28 cellular contexts compared by ENCODE assay signal in the genomic region with DNA sequence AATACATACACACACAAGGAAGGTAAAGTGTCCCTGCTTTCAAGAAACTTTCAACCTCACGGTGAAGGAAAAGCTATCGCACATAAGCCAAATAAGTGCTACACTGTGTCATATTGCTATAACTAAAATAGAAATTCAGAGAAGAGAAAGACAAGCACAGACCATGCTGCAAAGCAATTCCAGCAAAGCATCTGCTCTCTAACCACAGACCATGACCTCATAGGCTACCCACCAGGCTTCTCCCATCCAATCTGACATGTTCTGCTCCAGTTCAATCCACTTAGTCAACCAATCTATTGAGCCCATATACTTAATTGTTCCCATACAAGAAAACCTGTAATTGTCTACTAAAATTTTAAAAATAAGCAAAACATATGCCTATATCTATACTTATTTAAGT.
"Had no signal": no experiment of that assay in that cellular context is flagged by ENCODE, and none has a peak within 500 bp of the region (broad histone marks: within the 10 kb centered on the region; RNA-seq: fewer than 3 reads in every experiment).

No MANE protein-coding gene starts in this region.

- DNase-seq: colonic mucosa; cortex of kidney; effector CD8-positive, alpha-beta T cell; effector memory CD8-positive, alpha-beta T cell; endodermal cell; erythroblast; esophagus squamous epithelium; foreskin fibroblast; foreskin melanocyte; gastrocnemius medialis; glutamatergic neuron; head of caudate nucleus; heart right ventricle; hypothalamus; immature natural killer cell; left cardiac atrium; left lung; left ventricle myocardium superior; lower lobe of right lung; mesenchymal stem cell; mucosa of descending colon; naive thymus-derived CD4-positive, alpha-beta T cell had no signal

- H3K4me3 Mint-ChIP-seq: dendritic cell treated with granulocyte-macrophage colony-stimulating factor and Interleukin-4, amounts not matched to agents 40 ng/mL and 50 ng/mL, for 4 days; effector memory CD8-positive, alpha-beta T cell; endodermal cell; immature natural killer cell; mesothelial cell of epicardium; naive thymus-derived CD4-positive, alpha-beta T cell had no signal

- H3K36me3 ChIP-seq: colonic mucosa, esophagus squamous epithelium, gastrocnemius medialis, heart right ventricle, left lung, lower lobe of right lung had no signal

- H3K9me3 Mint-ChIP-seq: dendritic cell treated with granulocyte-macrophage colony-stimulating factor and Interleukin-4, amounts not matched to agents 40 ng/mL and 50 ng/mL, for 4 days; effector memory CD8-positive, alpha-beta T cell; endodermal cell; immature natural killer cell; mesothelial cell of epicardium had no signal

- H3K4me3 ChIP-seq: colonic mucosa, esophagus squamous epithelium, gastrocnemius medialis, heart right ventricle, left lung, lower lobe of right lung, mucosa of descending colon had no signal

- H3K9me3 ChIP-seq: colonic mucosa, esophagus squamous epithelium, gastrocnemius medialis, left lung, lower lobe of right lung, mucosa of descending colon had no signal

- ATAC-seq: effector memory CD8-positive, alpha-beta T cell; esophagus mucosa; gastrocnemius medialis; heart right ventricle; left cardiac atrium; left lung; left ventricle myocardium superior; lower lobe of right lung; mucosa of descending colon; naive thymus-derived CD4-positive, alpha-beta T cell had no signal

- H3K27ac ChIP-seq: colonic mucosa, epithelial cell of prostate, esophagus squamous epithelium, gastrocnemius medialis, heart right ventricle, left lung, lower lobe of right lung had no signal

- H3K36me3 Mint-ChIP-seq: immature natural killer cell; mesothelial cell of epicardium; naive thymus-derived CD4-positive, alpha-beta T cell had no signal

- H3K27me3 ChIP-seq: colonic mucosa, esophagus squamous epithelium, gastrocnemius medialis, left lung had no signal

- H3K4me1 Mint-ChIP-seq: immature natural killer cell; mesothelial cell of epicardium; naive thymus-derived CD4-positive, alpha-beta T cell had no signal

- H3K27me3 Mint-ChIP-seq: dendritic cell treated with granulocyte-macrophage colony-stimulating factor and Interleukin-4, amounts not matched to agents 40 ng/mL and 50 ng/mL, for 4 days; effector memory CD8-positive, alpha-beta T cell had no signal

- FAIRE-seq: endometrium, keratinocyte had no signal

- H3K4me1 ChIP-seq: colonic mucosa, esophagus squamous epithelium, gastrocnemius medialis, heart right ventricle, left lung, lower lobe of right lung had no signal

- H3K27ac Mint-ChIP-seq: dendritic cell treated with granulocyte-macrophage colony-stimulating factor and Interleukin-4, amounts not matched to agents 40 ng/mL and 50 ng/mL, for 4 days; effector memory CD8-positive, alpha-beta T cell; endodermal cell; immature natural killer cell; mesothelial cell of epicardium; naive thymus-derived CD4-positive, alpha-beta T cell had no signal
